Comparison of ENCODE assay signal across 1 cellular context in the genomic region with DNA sequence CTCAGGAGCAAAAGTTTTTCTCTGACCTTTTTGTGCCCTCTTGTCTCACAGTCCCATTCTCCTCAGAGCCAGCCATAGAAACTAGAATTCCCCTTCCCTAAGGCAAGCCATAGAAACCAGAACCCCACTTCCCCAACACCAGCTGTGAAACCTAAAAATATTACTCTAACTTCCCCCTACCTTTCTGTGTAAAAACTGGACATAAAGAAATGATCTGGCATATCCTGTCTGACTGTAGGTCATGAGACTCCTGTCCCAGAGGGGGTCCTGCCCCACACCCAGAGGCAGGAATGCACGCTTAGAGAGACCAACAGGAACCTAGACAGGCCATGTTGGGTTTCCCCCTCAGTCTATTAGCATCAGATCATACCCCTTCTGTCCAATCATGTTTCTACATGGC.
A peak's percentile ranks its signal among the peaks of the same experiment; 100 is the strongest.
TF ChIP-seq lines count a peak whose summit lies in the region.

No MANE protein-coding gene starts in this region.

TF ChIP-seq in GM12878, 131 proteins besides CTCF, POLR2A, EP300 and RAD21 (continued from another document):
- TF ChIP-seq, protein P1, sequence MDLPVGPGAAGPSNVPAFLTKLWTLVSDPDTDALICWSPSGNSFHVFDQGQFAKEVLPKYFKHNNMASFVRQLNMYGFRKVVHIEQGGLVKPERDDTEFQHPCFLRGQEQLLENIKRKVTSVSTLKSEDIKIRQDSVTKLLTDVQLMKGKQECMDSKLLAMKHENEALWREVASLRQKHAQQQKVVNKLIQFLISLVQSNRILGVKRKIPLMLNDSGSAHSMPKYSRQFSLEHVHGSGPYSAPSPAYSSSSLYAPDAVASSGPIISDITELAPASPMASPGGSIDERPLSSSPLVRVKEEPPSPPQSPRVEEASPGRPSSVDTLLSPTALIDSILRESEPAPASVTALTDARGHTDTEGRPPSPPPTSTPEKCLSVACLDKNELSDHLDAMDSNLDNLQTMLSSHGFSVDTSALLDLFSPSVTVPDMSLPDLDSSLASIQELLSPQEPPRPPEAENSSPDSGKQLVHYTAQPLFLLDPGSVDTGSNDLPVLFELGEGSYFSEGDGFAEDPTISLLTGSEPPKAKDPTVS (IDR thresholded peaks at IDR 0.05; ENCODE audit: low read depth, low read length), result no peak
- TF ChIP-seq DPF2 (IDR thresholded peaks at IDR 0.05), result no peak
- peak; percentile 71; the same call in 1 of the 2 replicates for TF ChIP-seq TBL1XR1 (IDR thresholded peaks at IDR 0.05; ENCODE audit: low read depth, low read length)
- no peak for TF ChIP-seq CBX5 (IDR thresholded peaks at IDR 0.05; ENCODE audit: low read depth)
- TF ChIP-seq, protein P2, sequence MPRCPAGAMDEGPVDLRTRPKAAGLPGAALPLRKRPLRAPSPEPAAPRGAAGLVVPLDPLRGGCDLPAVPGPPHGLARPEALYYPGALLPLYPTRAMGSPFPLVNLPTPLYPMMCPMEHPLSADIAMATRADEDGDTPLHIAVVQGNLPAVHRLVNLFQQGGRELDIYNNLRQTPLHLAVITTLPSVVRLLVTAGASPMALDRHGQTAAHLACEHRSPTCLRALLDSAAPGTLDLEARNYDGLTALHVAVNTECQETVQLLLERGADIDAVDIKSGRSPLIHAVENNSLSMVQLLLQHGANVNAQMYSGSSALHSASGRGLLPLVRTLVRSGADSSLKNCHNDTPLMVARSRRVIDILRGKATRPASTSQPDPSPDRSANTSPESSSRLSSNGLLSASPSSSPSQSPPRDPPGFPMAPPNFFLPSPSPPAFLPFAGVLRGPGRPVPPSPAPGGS (IDR thresholded peaks at IDR 0.05; ENCODE audit: borderline replicate concordance, insufficient read depth, low read depth, low read length, poor library complexity, severe bottlenecking), result peak; percentile 49
- peak; percentile 82 for TF ChIP-seq TCF12 (IDR thresholded peaks at IDR 0.05; ENCODE audit: low read depth, low read length)
- no peak for TF ChIP-seq RFX5 (IDR thresholded peaks at IDR 0.05; ENCODE audit: low read depth, low read length)
- TF ChIP-seq EED (IDR thresholded peaks at IDR 0.05; ENCODE audit: low read depth), result peak; percentile 96
- TF ChIP-seq SPI1 (IDR thresholded peaks at IDR 0.05; ENCODE audit: borderline replicate concordance, insufficient read depth, low read depth, low read length), result peak; percentile 64; the same call in 1 of the 2 replicates
